In genomic region chr7:81218480-81219106, GRCh38 we compare ENCODE assay signal across 30 cellular contexts.
"Had no signal": no experiment of that assay in that cellular context is flagged by ENCODE, and none has a peak within 500 bp of the region (broad histone marks: within the 10 kb centered on the region; RNA-seq: fewer than 3 reads in every experiment).

No MANE protein-coding gene starts in this region.

- H3K36me3 ChIP-seq: adrenal gland, breast epithelium, cardiac muscle cell had no signal

- DNase-seq: activated CD4-positive, alpha-beta memory T cell treated with anti-CD3 and anti-CD28 coated beads for 36 hours; activated CD4-positive, alpha-beta T cell treated with anti-CD3 and anti-CD28 coated beads for 36 hours; activated CD4-positive, alpha-beta T cell treated with anti-CD3 and anti-CD28 coated beads, Interleukin-2, amount 10 ng/mL, durations not matched to agents 24 days and 14 days; activated CD4-positive, CD25-positive, alpha-beta regulatory T cell; activated CD4-positive, CD25-positive, alpha-beta regulatory T cell treated with anti-CD3 and anti-CD28 coated beads, Interleukin-2, amount 50 U/mL, for 72 hours; activated CD8-positive, alpha-beta memory T cell treated with anti-CD3 and anti-CD28 coated beads, Interleukin-2, amount 10 ng/mL, durations not matched to agents 7 days and 5 days; activated CD8-positive, alpha-beta memory T cell treated with anti-CD3 and anti-CD28 coated beads, Interleukin-2, amount 50 U/mL, for 4 hours; activated CD8-positive, alpha-beta T cell treated with anti-CD3 and anti-CD28 coated beads, Interleukin-2, amount 10 ng/mL, durations not matched to agents 7 days and 5 days; activated effector memory CD4-positive, alpha-beta T cell treated with anti-CD3 and anti-CD28 coated beads, Interleukin-2, amount 50 U/mL, for 16 hours; activated naive CD4-positive, alpha-beta T cell treated with anti-CD3 and anti-CD28 coated beads for 36 hours; activated naive CD8-positive, alpha-beta T cell treated with anti-CD3 and anti-CD28 coated beads for 36 hours; activated naive CD8-positive, alpha-beta T cell treated with anti-CD3 and anti-CD28 coated beads, Interleukin-2, amount 50 U/mL, for 24 hours; activated T-cell treated with anti-CD3 and anti-CD28 coated beads, Interleukin-2, amount 50 U/mL, for 1 hour; activated T-cell treated with anti-CD3 and anti-CD28 coated beads, Interleukin-2, amount 50 U/mL, for 48 hours; adrenal gland; amygdala; aorta; central memory CD4-positive, alpha-beta T cell; cerebellar nuclear complex; dorsolateral prefrontal cortex; effector memory CD4-positive, alpha-beta T cell; endodermal cell; foreskin fibroblast; head of caudate nucleus; T-helper 2 cell had no signal

- ATAC-seq: activated CD4-positive, alpha-beta T cell treated with anti-CD3 and anti-CD28 coated beads for 36 hours; activated CD8-positive, alpha-beta memory T cell treated with anti-CD3 and anti-CD28 coated beads, Interleukin-2, amount 10 ng/mL, durations not matched to agents 7 days and 5 days; activated CD8-positive, alpha-beta T cell treated with anti-CD3 and anti-CD28 coated beads, Interleukin-2, amount 10 ng/mL, durations not matched to agents 7 days and 5 days; activated naive CD8-positive, alpha-beta T cell treated with anti-CD3 and anti-CD28 coated beads, Interleukin-2, amount 50 U/mL, for 24 hours; esophagus mucosa had no signal

- H3K27ac ChIP-seq: adrenal gland, breast epithelium, cardiac muscle cell, coronary artery, dorsolateral prefrontal cortex had no signal

- FAIRE-seq: frontal cortex had no signal

- H3K9me3 ChIP-seq: adrenal gland, breast epithelium had no signal

- H3K4me3 ChIP-seq: adrenal gland, breast epithelium, cardiac muscle cell, coronary artery, dorsolateral prefrontal cortex had no signal

- H3K27me3 ChIP-seq: adrenal gland, breast epithelium, cardiac muscle cell, dorsolateral prefrontal cortex had no signal

- H3K4me1 ChIP-seq: adrenal gland, breast epithelium had no signal
